ENCODE assay signal across 40 cellular contexts in genomic region chr4:5588046-5588445, GRCh38.
"Had no signal": no experiment of that assay in that cellular context is flagged by ENCODE, and none has a peak within 500 bp of the region (broad histone marks: within the 10 kb centered on the region; RNA-seq: fewer than 3 reads in every experiment).

No MANE protein-coding gene starts in this region.

- H3K27me3 Mint-ChIP-seq: activated naive CD4-positive, alpha-beta T cell treated with anti-CD3 and anti-CD28 coated beads, Interleukin-2, amount 10 ng/mL, durations not matched to agents 7 days and 5 days; activated naive CD8-positive, alpha-beta T cell treated with anti-CD3 and anti-CD28 coated beads for 36 hours; activated naive CD8-positive, alpha-beta T cell treated with anti-CD3 and anti-CD28 coated beads, Interleukin-2, amount 10 ng/mL, durations not matched to agents 7 days and 5 days; activated T-helper 17 cell treated with anti-CD3 and anti-CD28 coated beads, Interleukin-2, amount 50 U/mL, for 72 hours; central memory CD8-positive, alpha-beta T cell had no signal

- H3K4me1 Mint-ChIP-seq: activated naive CD4-positive, alpha-beta T cell treated with anti-CD3 and anti-CD28 coated beads, Interleukin-2, amount 10 ng/mL, durations not matched to agents 7 days and 5 days; activated naive CD4-positive, alpha-beta T cell treated with anti-CD3 and anti-CD28 coated beads, Interleukin-2, amount 50 U/mL, for 24 hours; activated naive CD8-positive, alpha-beta T cell treated with anti-CD3 and anti-CD28 coated beads for 36 hours; activated naive CD8-positive, alpha-beta T cell treated with anti-CD3 and anti-CD28 coated beads, Interleukin-2, amount 10 ng/mL, durations not matched to agents 7 days and 5 days; activated naive CD8-positive, alpha-beta T cell treated with anti-CD3 and anti-CD28 coated beads, Interleukin-2, amount 50 U/mL, for 24 hours; activated T-helper 17 cell treated with anti-CD3 and anti-CD28 coated beads, Interleukin-2, amount 50 U/mL, for 72 hours; central memory CD8-positive, alpha-beta T cell had no signal

- H3K4me3 ChIP-seq: adrenal gland, ascending aorta, body of pancreas, breast epithelium, cardiac muscle cell had no signal

- FAIRE-seq: astrocyte, bronchial epithelial cell had no signal

- H3K4me1 ChIP-seq: adrenal gland, ascending aorta, body of pancreas, breast epithelium had no signal

- H3K36me3 ChIP-seq: adrenal gland, brain microvascular endothelial cell, breast epithelium, cardiac muscle cell had no signal

- H3K9me3 ChIP-seq: adrenal gland, ascending aorta, body of pancreas had no signal

- H3K27ac Mint-ChIP-seq: activated naive CD4-positive, alpha-beta T cell treated with anti-CD3 and anti-CD28 coated beads for 36 hours; activated naive CD4-positive, alpha-beta T cell treated with anti-CD3 and anti-CD28 coated beads, Interleukin-2, amount 10 ng/mL, durations not matched to agents 7 days and 5 days; activated naive CD4-positive, alpha-beta T cell treated with anti-CD3 and anti-CD28 coated beads, Interleukin-2, amount 50 U/mL, for 24 hours; activated naive CD4-positive, alpha-beta T cell treated with anti-CD3 and anti-CD28 coated beads, Interleukin-2, amount 50 U/mL, for 72 hours; activated naive CD8-positive, alpha-beta T cell; activated naive CD8-positive, alpha-beta T cell treated with anti-CD3 and anti-CD28 coated beads for 36 hours; activated naive CD8-positive, alpha-beta T cell treated with anti-CD3 and anti-CD28 coated beads, Interleukin-2, amount 10 ng/mL, durations not matched to agents 7 days and 5 days; activated naive CD8-positive, alpha-beta T cell treated with anti-CD3 and anti-CD28 coated beads, Interleukin-2, amount 50 U/mL, for 24 hours; activated T-cell treated with anti-CD3 and anti-CD28 coated beads, Interleukin-2, amount 50 U/mL, for 24 hours; activated T-cell treated with anti-CD3 and anti-CD28 coated beads, Interleukin-2, amount 50 U/mL, for 72 hours; activated T-helper 1 cell treated with anti-CD3 and anti-CD28 coated beads, Interleukin-12 subunit alpha, Interleukin-12 subunit beta, Interleukin-2, Interleukin-4 antibody, amounts not matched to agents 30 ng/mL and 10 ng/mL and 1 ng/mL, durations not matched to agents 14 hours and 24 hours and 36 hours; activated T-helper 17 cell treated with anti-CD3 and anti-CD28 coated beads, Interleukin-2, amount 50 U/mL, for 72 hours; activated T-helper 2 cell treated with anti-CD3 and anti-CD28 coated beads, Interferon-gamma antibody, Interleukin-2, Interleukin-4, amounts not matched to agents 10 μg/mL and 5 μg/mL and 100 μg/mL, durations not matched to agents 14 hours and 24 hours and 36 hours; brain had no signal

- H3K27me3 ChIP-seq: adrenal gland, ascending aorta, body of pancreas, brain microvascular endothelial cell, breast epithelium, cardiac muscle cell had no signal

- H3K36me3 Mint-ChIP-seq: activated naive CD4-positive, alpha-beta T cell treated with anti-CD3 and anti-CD28 coated beads, Interleukin-2, amount 10 ng/mL, durations not matched to agents 7 days and 5 days; activated naive CD8-positive, alpha-beta T cell treated with anti-CD3 and anti-CD28 coated beads for 36 hours; activated naive CD8-positive, alpha-beta T cell treated with anti-CD3 and anti-CD28 coated beads, Interleukin-2, amount 10 ng/mL, durations not matched to agents 7 days and 5 days; brain had no signal

- H3K4me3 Mint-ChIP-seq: activated naive CD4-positive, alpha-beta T cell treated with anti-CD3 and anti-CD28 coated beads for 36 hours; activated naive CD4-positive, alpha-beta T cell treated with anti-CD3 and anti-CD28 coated beads, Interleukin-2, amount 10 ng/mL, durations not matched to agents 7 days and 5 days; activated naive CD4-positive, alpha-beta T cell treated with anti-CD3 and anti-CD28 coated beads, Interleukin-2, amount 50 U/mL, for 24 hours; activated naive CD8-positive, alpha-beta T cell; activated naive CD8-positive, alpha-beta T cell treated with anti-CD3 and anti-CD28 coated beads for 36 hours; activated naive CD8-positive, alpha-beta T cell treated with anti-CD3 and anti-CD28 coated beads, Interleukin-2, amount 10 ng/mL, durations not matched to agents 7 days and 5 days; activated naive CD8-positive, alpha-beta T cell treated with anti-CD3 and anti-CD28 coated beads, Interleukin-2, amount 50 U/mL, for 24 hours; activated T-cell treated with anti-CD3 and anti-CD28 coated beads, Interleukin-2, amount 50 U/mL, for 24 hours; activated T-cell treated with anti-CD3 and anti-CD28 coated beads, Interleukin-2, amount 50 U/mL, for 4 hours; activated T-cell treated with anti-CD3 and anti-CD28 coated beads, Interleukin-2, amount 50 U/mL, for 72 hours; activated T-helper 1 cell treated with anti-CD3 and anti-CD28 coated beads, Interleukin-12 subunit alpha, Interleukin-12 subunit beta, Interleukin-2, Interleukin-4 antibody, amounts not matched to agents 30 ng/mL and 10 ng/mL and 1 ng/mL, durations not matched to agents 14 hours and 24 hours and 36 hours; activated T-helper 17 cell treated with anti-CD3 and anti-CD28 coated beads, Interleukin-2, amount 50 U/mL, for 72 hours; brain; central memory CD8-positive, alpha-beta T cell had no signal

- ATAC-seq: activated naive CD4-positive, alpha-beta T cell treated with anti-CD3 and anti-CD28 coated beads, Interleukin-2, amount 50 U/mL, for 72 hours; activated naive CD8-positive, alpha-beta T cell treated with anti-CD3 and anti-CD28 coated beads, Interleukin-2, amount 50 U/mL, for 24 hours; activated T-cell treated with anti-CD3 and anti-CD28 coated beads, Interleukin-2, amount 50 U/mL, for 4 hours; activated T-cell treated with anti-CD3 and anti-CD28 coated beads, Interleukin-2, amount 50 U/mL, for 72 hours; activated T-helper 17 cell treated with anti-CD3 and anti-CD28 coated beads, Interleukin-2, amount 50 U/mL, for 72 hours; body of pancreas had no signal

- H3K27ac ChIP-seq: adrenal gland, ascending aorta, body of pancreas, brain microvascular endothelial cell, breast epithelium, cardiac muscle cell had no signal

- DNase-seq: activated effector memory CD4-positive, alpha-beta T cell treated with anti-CD3 and anti-CD28 coated beads, Interleukin-2, amount 50 U/mL, for 16 hours; activated effector memory CD4-positive, alpha-beta T cell treated with Interleukin-2 at 50 U/mL for 16 hours; activated gamma-delta T cell; activated gamma-delta T cell treated with Interleukin-2 at 50 U/mL for 16 hours; activated naive CD4-positive, alpha-beta T cell; activated naive CD4-positive, alpha-beta T cell treated with anti-CD3 and anti-CD28 coated beads for 36 hours; activated naive CD4-positive, alpha-beta T cell treated with anti-CD3 and anti-CD28 coated beads, Interleukin-2, amount 10 ng/mL, durations not matched to agents 7 days and 5 days; activated naive CD4-positive, alpha-beta T cell treated with anti-CD3 and anti-CD28 coated beads, Interleukin-2, amount 50 U/mL, for 16 hours; activated naive CD4-positive, alpha-beta T cell treated with Interleukin-2 at 50 U/mL for 16 hours; activated naive CD8-positive, alpha-beta T cell treated with anti-CD3 and anti-CD28 coated beads for 36 hours; activated naive CD8-positive, alpha-beta T cell treated with anti-CD3 and anti-CD28 coated beads, Interleukin-2, amount 10 ng/mL, durations not matched to agents 7 days and 5 days; activated naive CD8-positive, alpha-beta T cell treated with anti-CD3 and anti-CD28 coated beads, Interleukin-2, amount 50 U/mL, for 24 hours; activated T-cell treated with anti-CD3 and anti-CD28 coated beads, Interleukin-2, amount 50 U/mL, for 1 hour; activated T-cell treated with anti-CD3 and anti-CD28 coated beads, Interleukin-2, amount 50 U/mL, for 24 hours; activated T-cell treated with anti-CD3 and anti-CD28 coated beads, Interleukin-2, amount 50 U/mL, for 4 hours; activated T-cell treated with anti-CD3 and anti-CD28 coated beads, Interleukin-2, amount 50 U/mL, for 48 hours; activated T-cell treated with anti-CD3 and anti-CD28 coated beads, Interleukin-2, amount 50 U/mL, for 72 hours; adrenal gland; amniotic stem cell; amygdala; anterior cingulate cortex; aorta; body of pancreas; brain microvascular endothelial cell; caudate nucleus; central memory CD4-positive, alpha-beta T cell; cerebellar nuclear complex had no signal
